In genomic region chr4:54274786-54275503, GRCh38 we compare ENCODE assay signal across 19 cellular contexts. TPM values are rescaled to one million over a fixed set of nuclear protein-coding genes. Genes with fewer than 3 reads are reported as not detected.
DNase-seq lines count a peak whose midpoint lies in the region; ATAC-seq and TF ChIP-seq lines count a peak whose summit lies in the region.
"Had no signal": no experiment of that assay in that cellular context is flagged by ENCODE, and none has a peak within 500 bp of the region (broad histone marks: within the 10 kb centered on the region; RNA-seq: fewer than 3 reads in every experiment).

No MANE protein-coding gene starts in this region.

- WGBS in IMR-90 (ENCODE audit: extremely low coverage in 2 of 2, insufficient read length in 1 of 2), 2 experiments = no CpG with 5 or more reads among the region's 3 CpGs

- no peak for TF ChIP-seq CTCF in AG10803 (conservative IDR thresholded peaks at IDR 0.05; ENCODE audit: low read length)
- no peak for TF ChIP-seq CTCF in IMR-90 (conservative IDR thresholded peaks at IDR 0.05; ENCODE audit: low read depth, low read length)
- no peak for TF ChIP-seq CTCF in chondrocyte (IDR thresholded peaks at IDR 0.05)
- TF ChIP-seq CTCF in osteocyte (IDR thresholded peaks at IDR 0.05) = no peak
- no peak for TF ChIP-seq CTCF in RWPE1 (conservative IDR thresholded peaks at IDR 0.05; ENCODE audit: low read depth)

- H4K5ac ChIP-seq in IMR-90 (ENCODE audit: low read depth, low read length) = no peak overlapping the region

- no peaks in the 10 kb centered on the region for H3K27me3 ChIP-seq in IMR-90 (ENCODE audit: control insufficient read depth, insufficient read depth, low read length)

- no peak overlapping the region for H2BK20ac ChIP-seq in IMR-90 (ENCODE audit: low read depth, low read length)

- no peak overlapping the region for H2AK5ac ChIP-seq in IMR-90 (ENCODE audit: low read depth, low read length)

- dilution Hi-C loops in IMR-90 (cut with HindIII; ENCODE audit: low sequenced_read_pairs, unreplicated experiment) = no loop called here

- no peak overlapping the region for H3K14ac ChIP-seq in IMR-90 (replicated peaks; ENCODE audit: low read depth, low read length)

- H3K4me3 Mint-ChIP-seq in chondrocyte (ENCODE audit: unreplicated experiment) = no peak overlapping the region
- no peak overlapping the region for H3K4me3 Mint-ChIP-seq in osteocyte (ENCODE audit: unreplicated experiment)

- no peak overlapping the region for H4K91ac ChIP-seq in IMR-90 (ENCODE audit: insufficient read depth, low read depth, low read length)

- H4K20me1 ChIP-seq in IMR-90 (ENCODE audit: insufficient read depth, low read length) = peaks cover 45% of the 10 kb centered on the region

- in situ Hi-C loops in IMR-90 (cut with MboI; ENCODE audit: low sequenced_read_pairs) = loop anchor here (25.0 kb wide), 1 partner anchor 1262 kb away; the partner anchor contains the start of gene CLOCK

- H3K79me1 ChIP-seq in IMR-90 (ENCODE audit: low read depth in 1 of 2, low read length in 2 of 2) = peaks cover 12 to 67% of the 10 kb centered on the region in 2 experiments

- H3K27me3 Mint-ChIP-seq in chondrocyte (ENCODE audit: low read depth) = no peaks in the 10 kb centered on the region
- H3K27me3 Mint-ChIP-seq in osteocyte (ENCODE audit: unreplicated experiment) = no peaks in the 10 kb centered on the region

- no peak overlapping the region for H3K23ac ChIP-seq in IMR-90 (ENCODE audit: low read depth, low read length)

- H3K4me3 ChIP-seq in AG10803 (ENCODE audit: low read length) = no peak overlapping the region
- no peak overlapping the region for H3K4me3 ChIP-seq in IMR-90 (ENCODE audit: insufficient read depth, low read depth, low read length)
- H3K4me3 ChIP-seq: K562 had no signal

- peaks cover 16% of the 10 kb centered on the region for H3K4me1 ChIP-seq in IMR-90 (ENCODE audit: control insufficient read depth, insufficient read depth, low read length)

- CTCF ChIA-PET in IMR-90 (lab: Yijun Ruan, JAX) (interaction anchor here (0.5 kb wide), 1 partner anchor 1782 kb away, joined by 6 read pairs; no protein-coding TSS in a partner anchor), RWPE1 (lab: Yijun Ruan, JAX) (no interaction called here)

- H3K27ac ChIP-seq in IMR-90 (ENCODE audit: insufficient read depth, low read length) (no peak overlapping the region), RWPE1 (no peak overlapping the region)
- H3K27ac ChIP-seq: C4-2B had no signal

- peak; percentile 32 for DNase-seq in AG10803 (ENCODE audit: low read depth)
- peak; percentile 35 for DNase-seq in IMR-90
- no peak for DNase-seq in chondrocyte (ENCODE audit: low spot score)
- DNase-seq in osteocyte (ENCODE audit: extremely low spot score, unreplicated experiment) = no peak
- DNase-seq in ureter (ENCODE audit: low spot score) = no peak
- no peak for DNase-seq in RWPE1 (ENCODE audit: low spot score)
- DNase-seq in GM19238 (ENCODE audit: insufficient read length, low spot score) = no peak
- DNase-seq: AML-193, DND-41, GOT3, NCI-H1092 treated with DMSO at 0.1 percent for 48 hours, NCI-H1694, NCI-H2081 treated with DMSO at 0.1 percent for 48 hours, NCI-H510A, NCI-H774, SHP77 treated with DMSO at 0.1 percent for 48 hours, SK-N-SH had no signal

- H3K9me3 ChIP-seq in IMR-90 (ENCODE audit: control insufficient read depth, insufficient read depth, low read length) = no peaks in the 10 kb centered on the region
- H3K9me3 ChIP-seq: SK-N-SH had no signal

- no TSS peak for BruUV-seq in IMR-90 (replicated peaks; lab: Mats Ljungman, UMichigan)

- ATAC-seq in IMR-90 (ENCODE audit: low read depth) = no peak
- ATAC-seq: K562 had no signal

- H3K4ac ChIP-seq in IMR-90 (ENCODE audit: low read depth, low read length) = no peak overlapping the region

- peaks cover 24% of the 10 kb centered on the region for H3K9me1 ChIP-seq in IMR-90 (ENCODE audit: insufficient read depth, low read length)

- H3K4me1 Mint-ChIP-seq in chondrocyte (ENCODE audit: low read depth) (peaks cover 46% of the 10 kb centered on the region), osteocyte (ENCODE audit: unreplicated experiment) (peaks cover 37% of the 10 kb centered on the region)

- H3K27ac Mint-ChIP-seq in chondrocyte (ENCODE audit: unreplicated experiment) = peak overlapping the region; percentile 65
- H3K27ac Mint-ChIP-seq in osteocyte (ENCODE audit: unreplicated experiment) = peak overlapping the region; percentile 0

- H3K36me3 Mint-ChIP-seq in chondrocyte (ENCODE audit: low read depth) = peaks cover 37% of the 10 kb centered on the region
- H3K36me3 Mint-ChIP-seq in osteocyte (ENCODE audit: unreplicated experiment) = peaks cover 78% of the 10 kb centered on the region

- H3K9ac ChIP-seq in IMR-90 (ENCODE audit: low read depth, low read length) = no peak overlapping the region
- H3K9ac ChIP-seq: SK-N-SH had no signal

- no peak for TF ChIP-seq POLR2A in IMR-90 (IDR thresholded peaks at IDR 0.05; ENCODE audit: low read depth, low read length)

- H3K18ac ChIP-seq in IMR-90 (ENCODE audit: low read depth, low read length) = no peak overlapping the region

- no peak overlapping the region for H4K8ac ChIP-seq in IMR-90 (ENCODE audit: low read depth in 2 of 2, low read length in 2 of 2)

- no peak overlapping the region for H2AK9ac ChIP-seq in IMR-90 (replicated peaks; ENCODE audit: low read depth, low read length, poor library complexity)

- H2BK5ac ChIP-seq in IMR-90 (ENCODE audit: low read depth, low read length, poor library complexity, severe bottlenecking) = no peak overlapping the region

- H2BK120ac ChIP-seq in IMR-90 (ENCODE audit: low read depth, low read length) = no peak overlapping the region

- POLR2A ChIA-PET in IMR-90 (lab: Charles Lee; ENCODE audit: unreplicated experiment) = no interaction called here
- POLR2A ChIA-PET in RWPE1 (lab: Yijun Ruan, JAX; ENCODE audit: low non-redundant PET) = no interaction called here

- H2BK15ac ChIP-seq in IMR-90 (ENCODE audit: low read depth, low read length) = no peak overlapping the region

- no peak overlapping the region for H2AFZ ChIP-seq in IMR-90 (replicated peaks; ENCODE audit: low read length, poor library complexity)

- H3K9me3 Mint-ChIP-seq in chondrocyte (ENCODE audit: low read depth) = no peaks in the 10 kb centered on the region
- no peaks in the 10 kb centered on the region for H3K9me3 Mint-ChIP-seq in osteocyte (ENCODE audit: unreplicated experiment)

- no peak overlapping the region for H3K4me2 ChIP-seq in IMR-90 (ENCODE audit: low read depth, low read length)
- H3K4me2 ChIP-seq: SK-N-SH had no signal

- H3K36me3 ChIP-seq in IMR-90 (ENCODE audit: control insufficient read depth, insufficient read depth, low read length) = peaks cover 74% of the 10 kb centered on the region

- TF ChIP-seq RAD21 in IMR-90 (IDR thresholded peaks at IDR 0.05; ENCODE audit: low read length) = no peak

- no peak overlapping the region for H3K56ac ChIP-seq in IMR-90 (ENCODE audit: extremely low read depth, insufficient read depth, low read length)

- intact Hi-C loops in IMR-90 (cut with micrococcal nuclease) = no loop called here

TF ChIP-seq in IMR-90, 13 proteins besides CTCF, POLR2A, EP300 and RAD21:
- TF ChIP-seq MXI1 (IDR thresholded peaks at IDR 0.05; ENCODE audit: borderline replicate concordance, low read depth, low read length) = no peak
- TF ChIP-seq RCOR1 (IDR thresholded peaks at IDR 0.05; ENCODE audit: insufficient replicate concordance, low read length) = no peak
- TF ChIP-seq MAFK (IDR thresholded peaks at IDR 0.05; ENCODE audit: low read depth, low read length) = no peak
- TF ChIP-seq FOS (IDR thresholded peaks at IDR 0.05; ENCODE audit: low read depth, low read length) = no peak
- TF ChIP-seq NFE2L2 (IDR thresholded peaks at IDR 0.05; ENCODE audit: low read depth, low read length) = no peak
- TF ChIP-seq BHLHE40 (IDR thresholded peaks at IDR 0.05; ENCODE audit: low read depth, low read length) = no peak
- TF ChIP-seq SMC3 (IDR thresholded peaks at IDR 0.05; ENCODE audit: low read depth, low read length) = no peak
- no peak for TF ChIP-seq USF2 (IDR thresholded peaks at IDR 0.05; ENCODE audit: low read depth, low read length)
- TF ChIP-seq ELK1 (IDR thresholded peaks at IDR 0.05; ENCODE audit: borderline replicate concordance, low read depth, low read length) = no peak
- no peak for TF ChIP-seq MAZ (IDR thresholded peaks at IDR 0.05; ENCODE audit: borderline replicate concordance, low read depth, low read length)
- TF ChIP-seq CEBPB (IDR thresholded peaks at IDR 0.05; ENCODE audit: low read depth, low read length) = no peak
- TF ChIP-seq RFX5 (IDR thresholded peaks at IDR 0.05; ENCODE audit: low read depth, low read length) = no peak
- TF ChIP-seq CHD1 (IDR thresholded peaks at IDR 0.05; ENCODE audit: low read depth, low read length) = no peak

RNA-seq across cellular contexts. Expression of gene PDGFRA, which starts 45.9 kb away (rescaled TPM):
- 157 and 168 TPM in 2 replicates for total RNA-seq in IMR-90 (2012; rRNA removed)
- polyA plus RNA-seq in IMR-90 (2012; rRNA removed) = 50.0 and 60.8 TPM in 2 replicates
- 17.1 and 26.5 TPM in 2 replicates for polyA plus RNA-seq in IMR-90 (2012; cell fraction: cytosol; rRNA removed)
- 16.4 and 107 TPM in 2 replicates for polyA plus RNA-seq in IMR-90 (2012; cell fraction: nucleus; rRNA removed; ENCODE audit: low replicate concordance)
- 62.7 to 112 TPM (median 69.6 TPM) in 3 replicates for total RNA-seq in chondrocyte
- total RNA-seq in osteocyte = 214 and 232 TPM in 2 replicates
- total RNA-seq in ureter = 96.5 TPM
- polyA plus RNA-seq: K562 had no signal

Comparison
In these comparisons a context has a peak if more than half of its experiments do, and no peak if none do; other contexts are left out.
1. DNase-seq: peak in AG10803 (single experiment) and IMR-90 (single experiment); none in chondrocyte (single experiment), osteocyte (single experiment), ureter (single experiment), RWPE1 (single experiment) and GM19238 (single experiment).